8 cellular contexts compared by ENCODE assay signal in genomic region chr5:38556599-38557308, GRCh38. TPM values are rescaled to one million over a fixed set of nuclear protein-coding genes. Genes with fewer than 3 reads are reported as not detected.
A peak's percentile ranks its signal among the peaks of the same experiment; 100 is the strongest.
DNase-seq lines count a peak whose midpoint lies in the region; ATAC-seq and TF ChIP-seq lines count a peak whose summit lies in the region.

LIFR (minus strand) TSS chr5:38556646; CDS start chr5:38530647, 25,999 bp downstream.

- ATAC-seq in GM19328 (IDR thresholded peaks at IDR 0.05; ENCODE audit: unreplicated experiment) (peak; percentile 48), GM18873 (IDR thresholded peaks at IDR 0.05; ENCODE audit: low FRiP score, unreplicated experiment) (no peak)

- H3K27me3 Mint-ChIP-seq in IgD-negative memory B cell (peaks cover 40% of the 10 kb centered on the region), brain (peaks cover 11% of the 10 kb centered on the region)
- H3K27me3 Mint-ChIP-seq in T-helper 2 cell treated with Interferon-gamma antibody and Interleukin-4, amounts not matched to agents 5 μg/mL and 100 μg/mL, for 36 hours (ENCODE audit: low read depth), result peaks cover 60% of the 10 kb centered on the region

- peak within 1 kb of the TSS; percentile 90 to 96 for H3K4me3 ChIP-seq in prostate gland

- TF ChIP-seq POLR2A in prostate gland (IDR thresholded peaks at IDR 0.05), result peak; percentile 81

- H3K27ac ChIP-seq in prostate gland, result peak within 1 kb of the TSS; percentile 99

- H3K27ac Mint-ChIP-seq in IgD-negative memory B cell (peak within 1 kb of the TSS in 2 of 3 donors; percentile 24 to 47), brain (peak within 1 kb of the TSS; percentile 95 to 99 (median 97))
- H3K27ac Mint-ChIP-seq in T-helper 2 cell treated with Interferon-gamma antibody and Interleukin-4, amounts not matched to agents 5 μg/mL and 100 μg/mL, for 36 hours, result no peak within 1 kb of the TSS

- WGBS in prostate gland, result 1% methylated on average over 31 of the region's 88 CpGs

- H3K36me3 ChIP-seq in prostate gland, result no peaks in the 10 kb centered on the region

- DNase-seq in AG08396 (ENCODE audit: low spot score) (peak; percentile 90), hippocampal formation (lab: John Stamatoyannopoulos, UW) (peak; percentile 67 to 80), prostate gland (ENCODE audit: low spot score) (peak; percentile 84)
- peak; percentile 56 for DNase-seq in T-helper 2 cell treated with Interferon-gamma antibody and Interleukin-4, amounts not matched to agents 5 μg/mL and 100 μg/mL, for 36 hours (ENCODE audit: low spot score)

- TF ChIP-seq CTCF in brain (conservative IDR thresholded peaks at IDR 0.05) (no peak), prostate gland (IDR thresholded peaks at IDR 0.05) (no peak)

- no peaks in the 10 kb centered on the region for H3K4me1 ChIP-seq in prostate gland (replicated peaks)

- H3K9me3 Mint-ChIP-seq in IgD-negative memory B cell, result peaks cover 0 to 1% (median 0%) of the 10 kb centered on the region in 3 donors
- H3K9me3 Mint-ChIP-seq in T-helper 2 cell treated with Interferon-gamma antibody and Interleukin-4, amounts not matched to agents 5 μg/mL and 100 μg/mL, for 36 hours, result no peaks in the 10 kb centered on the region
- peaks cover 0 to 3% (median 0%) of the 10 kb centered on the region in 5 experiments for H3K9me3 Mint-ChIP-seq in brain

- intact Hi-C loops in prostate gland (cut with DNase I), result loop anchor here (5.0 to 10.0 kb wide), 3 partner anchors 109 to 248 kb away; no protein-coding TSS in a partner anchor

- H3K4me3 Mint-ChIP-seq in IgD-negative memory B cell (peak within 1 kb of the TSS; percentile 64 to 88 (median 81)), brain (peak within 1 kb of the TSS; percentile 94 to 100 (median 95))
- peak within 1 kb of the TSS; percentile 84 for H3K4me3 Mint-ChIP-seq in T-helper 2 cell treated with Interferon-gamma antibody and Interleukin-4, amounts not matched to agents 5 μg/mL and 100 μg/mL, for 36 hours

- peaks cover 3 to 11% (median 5%) of the 10 kb centered on the region in 3 donors for H3K4me1 Mint-ChIP-seq in IgD-negative memory B cell
- H3K4me1 Mint-ChIP-seq in T-helper 2 cell treated with Interferon-gamma antibody and Interleukin-4, amounts not matched to agents 5 μg/mL and 100 μg/mL, for 36 hours (ENCODE audit: low read depth), result peaks cover 9% of the 10 kb centered on the region
- peaks cover 71% of the 10 kb centered on the region for H3K4me1 Mint-ChIP-seq in brain

- H3K36me3 Mint-ChIP-seq in IgD-negative memory B cell (no peaks in the 10 kb centered on the region), brain (no peaks in the 10 kb centered on the region)
- no peaks in the 10 kb centered on the region for H3K36me3 Mint-ChIP-seq in T-helper 2 cell treated with Interferon-gamma antibody and Interleukin-4, amounts not matched to agents 5 μg/mL and 100 μg/mL, for 36 hours (ENCODE audit: low read depth)

- no peaks in the 10 kb centered on the region for H3K9me3 ChIP-seq in prostate gland

- H3K27me3 ChIP-seq in prostate gland (replicated peaks; ENCODE audit: insufficient read depth), result no peaks in the 10 kb centered on the region

RNA-seq across cellular contexts. Expression of gene LIFR, which starts in this region (rescaled TPM):
- polyA plus RNA-seq in IgD-negative memory B cell (not detected), brain (ENCODE audit: insufficient read depth, low read depth, low replicate concordance) (7.6 TPM)
- 100 to 1,000 TPM in 1 of 2 donors, 10 to 100 TPM in 1; 68.5 to 120 TPM for total RNA-seq in prostate gland
